ENCODE assay signal across 16 cellular contexts in genomic region chr4:176653406-176654220, GRCh38.
"Had no signal": no experiment of that assay in that cellular context is flagged by ENCODE, and none has a peak within 500 bp of the region (broad histone marks: within the 10 kb centered on the region; RNA-seq: fewer than 3 reads in every experiment).

No MANE protein-coding gene starts in this region.

- H3K27me3 Mint-ChIP-seq: activated CD4-positive, alpha-beta memory T cell treated with anti-CD3 and anti-CD28 coated beads for 36 hours; activated naive CD4-positive, alpha-beta T cell treated with anti-CD3 and anti-CD28 coated beads, Interleukin-2, amount 50 U/mL, for 24 hours; activated T-cell treated with anti-CD3 and anti-CD28 coated beads, Interleukin-2, amount 50 U/mL, for 24 hours; dendritic cell treated with granulocyte-macrophage colony-stimulating factor and Interleukin-4, amounts not matched to agents 40 ng/mL and 50 ng/mL, for 4 days; effector memory CD8-positive, alpha-beta T cell; memory B cell; natural killer cell treated with Interleukin-12 subunit alpha and Interleukin-12 subunit beta and Interleukin-15 and Interleukin-18, amount 100 ng/mL, for 72 hours had no signal

- H3K27me3 ChIP-seq: body of pancreas, tibial artery, uterus had no signal

- H3K9me3 Mint-ChIP-seq: activated CD4-positive, alpha-beta memory T cell treated with anti-CD3 and anti-CD28 coated beads for 36 hours; activated naive CD4-positive, alpha-beta T cell treated with anti-CD3 and anti-CD28 coated beads, Interleukin-2, amount 50 U/mL, for 24 hours; dendritic cell treated with granulocyte-macrophage colony-stimulating factor and Interleukin-4, amounts not matched to agents 40 ng/mL and 50 ng/mL, for 4 days; memory B cell had no signal

- ATAC-seq: body of pancreas; effector memory CD8-positive, alpha-beta T cell; left ventricle myocardium superior; natural killer cell treated with Interleukin-12 subunit alpha and Interleukin-12 subunit beta and Interleukin-15 and Interleukin-18, amount 100 ng/mL, for 72 hours had no signal

- H3K27ac Mint-ChIP-seq: activated CD4-positive, alpha-beta memory T cell treated with anti-CD3 and anti-CD28 coated beads for 36 hours; activated naive CD4-positive, alpha-beta T cell treated with anti-CD3 and anti-CD28 coated beads, Interleukin-2, amount 50 U/mL, for 24 hours; activated T-cell treated with anti-CD3 and anti-CD28 coated beads, Interleukin-2, amount 50 U/mL, for 24 hours; dendritic cell treated with granulocyte-macrophage colony-stimulating factor and Interleukin-4, amounts not matched to agents 40 ng/mL and 50 ng/mL, for 4 days; effector memory CD8-positive, alpha-beta T cell; memory B cell; natural killer cell treated with Interleukin-12 subunit alpha and Interleukin-12 subunit beta and Interleukin-15 and Interleukin-18, amount 100 ng/mL, for 72 hours had no signal

- H3K4me3 Mint-ChIP-seq: activated CD4-positive, alpha-beta memory T cell treated with anti-CD3 and anti-CD28 coated beads for 36 hours; activated naive CD4-positive, alpha-beta T cell treated with anti-CD3 and anti-CD28 coated beads, Interleukin-2, amount 50 U/mL, for 24 hours; activated T-cell treated with anti-CD3 and anti-CD28 coated beads, Interleukin-2, amount 50 U/mL, for 24 hours; dendritic cell treated with granulocyte-macrophage colony-stimulating factor and Interleukin-4, amounts not matched to agents 40 ng/mL and 50 ng/mL, for 4 days; effector memory CD8-positive, alpha-beta T cell; memory B cell; natural killer cell treated with Interleukin-12 subunit alpha and Interleukin-12 subunit beta and Interleukin-15 and Interleukin-18, amount 100 ng/mL, for 72 hours had no signal

- DNase-seq: activated CD4-positive, alpha-beta memory T cell treated with anti-CD3 and anti-CD28 coated beads for 36 hours; activated effector memory CD4-positive, alpha-beta T cell treated with Interleukin-2 at 50 U/mL for 16 hours; activated T-cell treated with anti-CD3 and anti-CD28 coated beads, Interleukin-2, amount 50 U/mL, for 24 hours; body of pancreas; effector memory CD8-positive, alpha-beta T cell; left ventricle myocardium superior; stimulated activated CD4-positive, alpha-beta T cell treated with anti-CD3 and anti-CD28 coated beads, Interleukin-4, amount 100 ng/mL, for 1 hour; stimulated activated naive CD4-positive, alpha-beta T cell; tibial artery; uterus; WERI-Rb-1 had no signal

- H3K4me3 ChIP-seq: body of pancreas, tibial artery, uterus had no signal

- H3K9me3 ChIP-seq: body of pancreas, tibial artery, uterus had no signal

- H3K36me3 ChIP-seq: tibial artery, uterus, WERI-Rb-1 had no signal

- H3K27ac ChIP-seq: body of pancreas, epithelial cell of prostate, tibial artery, WERI-Rb-1 had no signal

- H3K4me1 ChIP-seq: body of pancreas, tibial artery had no signal

- H3K36me3 Mint-ChIP-seq: activated CD4-positive, alpha-beta memory T cell treated with anti-CD3 and anti-CD28 coated beads for 36 hours; activated naive CD4-positive, alpha-beta T cell treated with anti-CD3 and anti-CD28 coated beads, Interleukin-2, amount 50 U/mL, for 24 hours; memory B cell; natural killer cell treated with Interleukin-12 subunit alpha and Interleukin-12 subunit beta and Interleukin-15 and Interleukin-18, amount 100 ng/mL, for 72 hours had no signal

- H3K4me1 Mint-ChIP-seq: activated naive CD4-positive, alpha-beta T cell treated with anti-CD3 and anti-CD28 coated beads, Interleukin-2, amount 50 U/mL, for 24 hours; memory B cell had no signal
